In genomic region chr1:198959032-198959431, GRCh38 we compare ENCODE assay signal across 19 cellular contexts.
DNase-seq lines count a peak whose midpoint lies in the region; ATAC-seq and TF ChIP-seq lines count a peak whose summit lies in the region.
"Had no signal": no experiment of that assay in that cellular context is flagged by ENCODE, and none has a peak within 500 bp of the region (broad histone marks: within the 10 kb centered on the region; RNA-seq: fewer than 3 reads in every experiment).

No MANE protein-coding gene starts in this region.

- peak overlapping the region; percentile 44 for H2AFZ ChIP-seq in neuronal stem cell (ENCODE audit: low read length)
- H2AFZ ChIP-seq: GM23338 had no signal

- H3K9ac ChIP-seq in neuronal stem cell (ENCODE audit: low read depth, low read length, poor library complexity), result no peak overlapping the region

- H3K9me3 Mint-ChIP-seq in activated CD4-positive, alpha-beta T cell treated with anti-CD3 and anti-CD28 coated beads, Interleukin-2, amount 10 ng/mL, durations not matched to agents 24 days and 14 days, result peaks cover 29% of the 10 kb centered on the region
- peaks cover 4 to 37% of the 10 kb centered on the region in 2 donors for H3K9me3 Mint-ChIP-seq in activated naive CD4-positive, alpha-beta T cell treated with anti-CD3 and anti-CD28 coated beads, Interleukin-2, amount 50 U/mL, for 72 hours
- H3K9me3 Mint-ChIP-seq: GM23338 had no signal

- H3K79me1 ChIP-seq in neuronal stem cell (ENCODE audit: low read depth, low read length), result no peaks in the 10 kb centered on the region

- H3K36me3 Mint-ChIP-seq in activated CD4-positive, alpha-beta T cell treated with anti-CD3 and anti-CD28 coated beads, Interleukin-2, amount 10 ng/mL, durations not matched to agents 24 days and 14 days (ENCODE audit: low read depth), result peaks cover 22% of the 10 kb centered on the region
- H3K36me3 Mint-ChIP-seq in activated naive CD4-positive, alpha-beta T cell treated with anti-CD3 and anti-CD28 coated beads, Interleukin-2, amount 50 U/mL, for 72 hours, result peaks cover 0 to 30% of the 10 kb centered on the region in 2 donors
- H3K36me3 Mint-ChIP-seq in T-helper 17 cell (ENCODE audit: low read depth), result peaks cover 2% of the 10 kb centered on the region

- H3K4me1 ChIP-seq in neuronal stem cell (ENCODE audit: control insufficient read depth in 2 of 2, insufficient read depth in 1 of 2, low read depth in 1 of 2, low read length in 2 of 2) (no peaks in the 10 kb centered on the region), upper lobe of right lung (no peaks in the 10 kb centered on the region)

- WGBS in neuronal stem cell (ENCODE audit: extremely low coverage in 2 of 2, insufficient read length in 2 of 2, insufficient replicate concordance in 1 of 2), 2 donors, result no CpG with 5 or more reads among the region's 3 CpGs

- H3K4me3 Mint-ChIP-seq in activated CD4-positive, alpha-beta T cell treated with anti-CD3 and anti-CD28 coated beads, Interleukin-2, amount 10 ng/mL, durations not matched to agents 24 days and 14 days, result peak overlapping the region; percentile 28
- H3K4me3 Mint-ChIP-seq in T-helper 17 cell, result no peak overlapping the region
- H3K4me3 Mint-ChIP-seq: GM23338 had no signal

- peaks cover 27% of the 10 kb centered on the region for H3K4me1 Mint-ChIP-seq in activated CD4-positive, alpha-beta T cell treated with anti-CD3 and anti-CD28 coated beads, Interleukin-2, amount 10 ng/mL, durations not matched to agents 24 days and 14 days
- H3K4me1 Mint-ChIP-seq in T-helper 17 cell, result peaks cover 14% of the 10 kb centered on the region
- H3K4me1 Mint-ChIP-seq: GM23338 had no signal

- no peak overlapping the region for H3K4ac ChIP-seq in neuronal stem cell (ENCODE audit: low read length)

- peak overlapping the region; percentile 17 for H3K27ac Mint-ChIP-seq in activated CD4-positive, alpha-beta T cell treated with anti-CD3 and anti-CD28 coated beads, Interleukin-2, amount 10 ng/mL, durations not matched to agents 24 days and 14 days
- H3K27ac Mint-ChIP-seq in activated naive CD4-positive, alpha-beta T cell treated with anti-CD3 and anti-CD28 coated beads, Interleukin-2, amount 50 U/mL, for 72 hours, result peak overlapping the region in 1 of 2 donors; percentile 28
- H3K27ac Mint-ChIP-seq in T-helper 17 cell, result no peak overlapping the region
- H3K27ac Mint-ChIP-seq: GM23338 had no signal

- peak; percentile 53 to 54 for ATAC-seq in activated naive CD4-positive, alpha-beta T cell treated with anti-CD3 and anti-CD28 coated beads, Interleukin-2, amount 50 U/mL, for 72 hours
- ATAC-seq in T-helper 17 cell, result peak; percentile 57
- ATAC-seq in upper lobe of right lung, result no peak
- ATAC-seq: GM23338, HCT116, K562 had no signal

- H4K91ac ChIP-seq in neuronal stem cell (ENCODE audit: low read depth, low read length, poor library complexity), result no peak overlapping the region

- H3K4me2 ChIP-seq in neuronal stem cell (ENCODE audit: insufficient read depth, low read length, poor library complexity, severe bottlenecking), result no peak overlapping the region
- H3K4me2 ChIP-seq: GM23338 had no signal

- H3K27me3 Mint-ChIP-seq in activated CD4-positive, alpha-beta T cell treated with anti-CD3 and anti-CD28 coated beads, Interleukin-2, amount 10 ng/mL, durations not matched to agents 24 days and 14 days, result no peaks in the 10 kb centered on the region
- H3K27me3 Mint-ChIP-seq in T-helper 17 cell, result no peaks in the 10 kb centered on the region

- H4K8ac ChIP-seq in neuronal stem cell (ENCODE audit: low read depth, low read length), result no peak overlapping the region

- no peak overlapping the region for H2BK120ac ChIP-seq in neuronal stem cell (ENCODE audit: low read depth, low read length)

- H3K18ac ChIP-seq in neuronal stem cell (ENCODE audit: low read length), result no peak overlapping the region

- H2BK5ac ChIP-seq in neuronal stem cell (ENCODE audit: low read length), result no peak overlapping the region

- no peak overlapping the region for H2AK5ac ChIP-seq in neuronal stem cell (ENCODE audit: low read depth, low read length)

- no peak overlapping the region for H3K14ac ChIP-seq in neuronal stem cell (ENCODE audit: low read length)

- no peak overlapping the region for H2BK12ac ChIP-seq in neuronal stem cell (ENCODE audit: low read length)

- peak; percentile 71 for DNase-seq in activated CD4-positive, alpha-beta T cell treated with anti-CD3 and anti-CD28 coated beads, Interleukin-2, amount 10 ng/mL, durations not matched to agents 24 days and 14 days
- DNase-seq in activated CD4-positive, alpha-beta T cell treated with anti-CD3 and anti-CD28 coated beads, Interleukin-2, amount 50 U/mL, for 4 hours, result no peak
- no peak for DNase-seq in activated naive CD4-positive, alpha-beta T cell treated with anti-CD3 and anti-CD28 coated beads, Interleukin-2, amount 50 U/mL, for 72 hours (ENCODE audit: low spot score in 2 of 2)
- DNase-seq in activated naive CD4-positive, alpha-beta T cell treated with Interleukin-2 at 50 U/mL for 16 hours, result no peak
- DNase-seq in T-helper 17 cell (no peak), neuronal stem cell (ENCODE audit: low spot score) (no peak), upper lobe of right lung (no peak), NCI-H226 (no peak)
- DNase-seq: 8988T, DMS 273 treated with DMSO at 0.1 percent for 48 hours, NCI-H1417 treated with DMSO at 0.1 percent for 48 hours, NCI-H1930, NCI-H446, NCI-H69, OCI-M1, RPMI8226 had no signal

- H3K27ac ChIP-seq in neuronal stem cell (replicated peaks; ENCODE audit: low read length) (no peak overlapping the region), upper lobe of right lung (no peak overlapping the region)

- no peak overlapping the region for H2BK15ac ChIP-seq in neuronal stem cell (ENCODE audit: low read length)

- no peaks in the 10 kb centered on the region for H3K9me3 ChIP-seq in T-helper 17 cell (ENCODE audit: control insufficient read depth, low read length, poor library complexity, severe bottlenecking)
- H3K9me3 ChIP-seq in neuronal stem cell (replicated peaks in 1 of 2; ENCODE audit: control insufficient read depth in 2 of 2, insufficient read depth in 1 of 2, low read depth in 1 of 2, low read length in 2 of 2), result no peaks in the 10 kb centered on the region
- no peaks in the 10 kb centered on the region for H3K9me3 ChIP-seq in upper lobe of right lung

- intact Hi-C loops in activated CD4-positive, alpha-beta T cell treated with anti-CD3 and anti-CD28 coated beads, Interleukin-2, amount 10 ng/mL, durations not matched to agents 24 days and 14 days (cut with micrococcal nuclease), result no loop called here
- intact Hi-C loops in upper lobe of right lung (cut with DNase I), result no loop called here

- no peak for TF ChIP-seq CTCF in upper lobe of right lung (IDR thresholded peaks at IDR 0.05)

- no peak overlapping the region for H3K23ac ChIP-seq in neuronal stem cell (ENCODE audit: low read depth, low read length, poor library complexity)

- H3K27me3 ChIP-seq in neuronal stem cell (ENCODE audit: control insufficient read depth in 3 of 3, insufficient read depth in 3 of 3, low read depth in 1 of 3, low read length in 3 of 3) (no peaks in the 10 kb centered on the region), upper lobe of right lung (no peaks in the 10 kb centered on the region)

- no peaks in the 10 kb centered on the region for H3K36me3 ChIP-seq in neuronal stem cell (replicated peaks in 1 of 2; ENCODE audit: control insufficient read depth in 2 of 2, insufficient read depth in 2 of 2, low read length in 2 of 2)
- H3K36me3 ChIP-seq in upper lobe of right lung, result no peaks in the 10 kb centered on the region

- H3K4me3 ChIP-seq in neuronal stem cell (ENCODE audit: low read length in 2 of 2), result no peak overlapping the region
- no peak overlapping the region for H3K4me3 ChIP-seq in upper lobe of right lung
- H3K4me3 ChIP-seq: GM23338, K562 had no signal
